In genomic region chr22:37207981-37208380, GRCh38 we compare ENCODE assay signal across 29 cellular contexts. TPM values are rescaled to one million over a fixed set of nuclear protein-coding genes. Genes with fewer than 3 reads are reported as not detected.
A peak's percentile ranks its signal among the peaks of the same experiment; 100 is the strongest.
DNase-seq lines count a peak whose midpoint lies in the region; ATAC-seq and TF ChIP-seq lines count a peak whose summit lies in the region.
"Had no signal": no experiment of that assay in that cellular context is flagged by ENCODE, and none has a peak within 500 bp of the region (broad histone marks: within the 10 kb centered on the region; RNA-seq: fewer than 3 reads in every experiment).

No MANE protein-coding gene starts in this region.

- no peak for TF ChIP-seq EP300 in suprapubic skin (IDR thresholded peaks at IDR 0.05)

- peak overlapping the region; percentile 53 for H3K4me3 Mint-ChIP-seq in CD8-positive, alpha-beta T cell
- no peak overlapping the region for H3K4me3 Mint-ChIP-seq in activated naive CD8-positive, alpha-beta T cell treated with anti-CD3 and anti-CD28 coated beads, Interleukin-2, amount 10 ng/mL, durations not matched to agents 7 days and 5 days
- H3K4me3 Mint-ChIP-seq: central memory CD8-positive, alpha-beta T cell had no signal

- no peaks in the 10 kb centered on the region for H3K9me3 ChIP-seq in CD8-positive, alpha-beta T cell (ENCODE audit: low read length)
- no peaks in the 10 kb centered on the region for H3K9me3 ChIP-seq in suprapubic skin
- H3K9me3 ChIP-seq: esophagus muscularis mucosa, heart right ventricle, neutrophil, prostate gland, thyroid gland had no signal

- H3K4me1 Mint-ChIP-seq in CD8-positive, alpha-beta T cell (ENCODE audit: low read depth), result peaks cover 66% of the 10 kb centered on the region
- peaks cover 13% of the 10 kb centered on the region for H3K4me1 Mint-ChIP-seq in activated naive CD8-positive, alpha-beta T cell treated with anti-CD3 and anti-CD28 coated beads, Interleukin-2, amount 10 ng/mL, durations not matched to agents 7 days and 5 days

- DNase-seq in activated gamma-delta T cell treated with Interleukin-2 at 50 U/mL for 16 hours, result peak; percentile 36
- no peak for DNase-seq in activated gamma-delta T cell (lab: John Stamatoyannopoulos, UW)
- peak in 4 of 7 experiments; percentile 48 to 72 (median 60) for DNase-seq in CD8-positive, alpha-beta T cell
- DNase-seq in activated naive CD8-positive, alpha-beta T cell treated with anti-CD3 and anti-CD28 coated beads, Interleukin-2, amount 10 ng/mL, durations not matched to agents 7 days and 5 days, result no peak
- peak; percentile 35 to 52 for DNase-seq in suprapubic skin (ENCODE audit: low spot score in 2 of 2)
- DNase-seq in DMS 273 (lab: John Stamatoyannopoulos, UW; ENCODE audit: unreplicated experiment), result no peak
- DNase-seq: activated CD4-positive, alpha-beta T cell treated with anti-CD3 and anti-CD28 coated beads, Interleukin-2, amount 50 U/mL, for 48 hours; activated CD8-positive, alpha-beta memory T cell treated with anti-CD3 and anti-CD28 coated beads, Interleukin-2, amount 50 U/mL, for 48 hours; dermis blood vessel endothelial cell; foreskin keratinocyte; heart right ventricle; mammary epithelial cell; MM.1S; NCI-H2029; NCI-H526 treated with DMSO at 0.1 percent for 48 hours; PC-9; T1000; thyroid gland had no signal

- no peak for TF ChIP-seq POLR2A in suprapubic skin (IDR thresholded peaks at IDR 0.05)

- H3K36me3 Mint-ChIP-seq in CD8-positive, alpha-beta T cell, result peaks cover 2% of the 10 kb centered on the region
- H3K36me3 Mint-ChIP-seq in activated naive CD8-positive, alpha-beta T cell treated with anti-CD3 and anti-CD28 coated beads, Interleukin-2, amount 10 ng/mL, durations not matched to agents 7 days and 5 days, result peaks cover 10% of the 10 kb centered on the region

- H3K4me3 ChIP-seq in CD8-positive, alpha-beta T cell (ENCODE audit: low read depth, low read length), result no peak overlapping the region
- no peak overlapping the region for H3K4me3 ChIP-seq in suprapubic skin
- H3K4me3 ChIP-seq: esophagus muscularis mucosa, heart right ventricle, PC-9, prostate gland, thyroid gland had no signal

- H3K27ac ChIP-seq in CD8-positive, alpha-beta T cell (ENCODE audit: low read depth, low read length), result no peak overlapping the region
- H3K27ac ChIP-seq in suprapubic skin, result no peak overlapping the region
- H3K27ac ChIP-seq: esophagus muscularis mucosa, foreskin keratinocyte, heart right ventricle, KMS-11, neutrophil, PC-9, prostate gland, thyroid gland, WERI-Rb-1 had no signal

- ATAC-seq in CD8-positive, alpha-beta T cell, result peak; percentile 93
- no peak for ATAC-seq in activated naive CD8-positive, alpha-beta T cell treated with anti-CD3 and anti-CD28 coated beads, Interleukin-2, amount 10 ng/mL, durations not matched to agents 7 days and 5 days (ENCODE audit: low read depth)
- no peak for ATAC-seq in HG03139 (IDR thresholded peaks at IDR 0.05; ENCODE audit: unreplicated experiment)
- ATAC-seq: foreskin keratinocyte, heart right ventricle, left cardiac atrium, Right ventricle myocardium inferior, sciatic nerve had no signal

- no peaks in the 10 kb centered on the region for H3K9me3 Mint-ChIP-seq in CD8-positive, alpha-beta T cell
- H3K9me3 Mint-ChIP-seq in activated naive CD8-positive, alpha-beta T cell treated with anti-CD3 and anti-CD28 coated beads, Interleukin-2, amount 10 ng/mL, durations not matched to agents 7 days and 5 days, result no peaks in the 10 kb centered on the region
- H3K9me3 Mint-ChIP-seq: central memory CD8-positive, alpha-beta T cell had no signal

- H3K36me3 ChIP-seq in CD8-positive, alpha-beta T cell (ENCODE audit: insufficient read depth, low read length), result no peaks in the 10 kb centered on the region
- no peaks in the 10 kb centered on the region for H3K36me3 ChIP-seq in suprapubic skin
- H3K36me3 ChIP-seq: esophagus muscularis mucosa, heart right ventricle, neutrophil, prostate gland, thyroid gland, WERI-Rb-1 had no signal

- POLR2A ChIA-PET in CD8-positive, alpha-beta T cell (lab: Charles Lee), result interaction anchor here (1.0 to 4.4 kb wide), 6 partner anchors 8 to 34 kb away, joined by 3 to 14 read pairs (median 7); no protein-coding TSS in a partner anchor
- POLR2A ChIA-PET in activated naive CD8-positive, alpha-beta T cell treated with anti-CD3 and anti-CD28 coated beads, Interleukin-2, amount 10 ng/mL, durations not matched to agents 7 days and 5 days (lab: Charles Lee), result interaction anchor here (0.9 to 1.5 kb wide), 2 partner anchors 8 to 34 kb away, joined by 3 to 5 read pairs; no protein-coding TSS in a partner anchor

- CTCF ChIA-PET in CD8-positive, alpha-beta T cell (lab: Charles Lee), result interaction anchor here (1.0 to 2.4 kb wide), 4 partner anchors 10 to 53 kb away, joined by 3 to 16 read pairs (median 6); no protein-coding TSS in a partner anchor

- H3K4me1 ChIP-seq in CD8-positive, alpha-beta T cell (ENCODE audit: insufficient read depth, low read length), result peaks cover 85% of the 10 kb centered on the region
- peaks cover 4% of the 10 kb centered on the region for H3K4me1 ChIP-seq in suprapubic skin
- H3K4me1 ChIP-seq: foreskin keratinocyte, prostate gland, thyroid gland had no signal

- no peaks in the 10 kb centered on the region for H3K27me3 Mint-ChIP-seq in CD8-positive, alpha-beta T cell (ENCODE audit: low read depth)
- peaks cover 2% of the 10 kb centered on the region for H3K27me3 Mint-ChIP-seq in activated naive CD8-positive, alpha-beta T cell treated with anti-CD3 and anti-CD28 coated beads, Interleukin-2, amount 10 ng/mL, durations not matched to agents 7 days and 5 days
- H3K27me3 Mint-ChIP-seq: central memory CD8-positive, alpha-beta T cell had no signal

- H3K27me3 ChIP-seq in CD8-positive, alpha-beta T cell (ENCODE audit: insufficient read depth, low read length), result no peaks in the 10 kb centered on the region
- peaks cover 21% of the 10 kb centered on the region for H3K27me3 ChIP-seq in suprapubic skin
- H3K27me3 ChIP-seq: neutrophil, thyroid gland had no signal

- peak overlapping the region; percentile 92 for H3K27ac Mint-ChIP-seq in CD8-positive, alpha-beta T cell
- H3K27ac Mint-ChIP-seq in activated naive CD8-positive, alpha-beta T cell treated with anti-CD3 and anti-CD28 coated beads, Interleukin-2, amount 10 ng/mL, durations not matched to agents 7 days and 5 days, result peak overlapping the region; percentile 54

- intact Hi-C loops in CD8-positive, alpha-beta T cell (cut with DNase I, micrococcal nuclease), result no loop called here

- TF ChIP-seq CTCF in CD8-positive, alpha-beta T cell (IDR thresholded peaks at IDR 0.05), result no peak
- no peak for TF ChIP-seq CTCF in suprapubic skin (IDR thresholded peaks at IDR 0.05)

- WGBS in suprapubic skin, result 86% methylated on average over 6 of the region's 7 CpGs

RNA-seq across cellular contexts. Expression of gene SSTR3, which starts 4.3 kb away (rescaled TPM):
- 1 to 10 TPM; 2.6 to 3.1 TPM for total RNA-seq in CD8-positive, alpha-beta T cell
- total RNA-seq in activated naive CD8-positive, alpha-beta T cell treated with anti-CD3 and anti-CD28 coated beads, Interleukin-2, amount 10 ng/mL, durations not matched to agents 7 days and 5 days, result 10 to 100 TPM; 10.1 to 11.3 TPM
- not detected for total RNA-seq in suprapubic skin
- total RNA-seq: Daoy, dermis blood vessel endothelial cell, esophagus muscularis mucosa, foreskin keratinocyte, heart right ventricle, left cardiac atrium, mammary epithelial cell, PC-9, Right ventricle myocardium inferior, sciatic nerve had no signal

RNA-seq across cellular contexts. Expression of gene C1QTNF6, which starts 19.9 kb away (rescaled TPM):
- 10 to 100 TPM; 12.0 to 12.9 TPM for total RNA-seq in CD8-positive, alpha-beta T cell
- total RNA-seq in activated naive CD8-positive, alpha-beta T cell treated with anti-CD3 and anti-CD28 coated beads, Interleukin-2, amount 10 ng/mL, durations not matched to agents 7 days and 5 days, result 10 to 100 TPM; 15.2 to 15.7 TPM
- 1 to 10 TPM; 1.2 to 8.4 (median 2.7) TPM for total RNA-seq in suprapubic skin

RNA-seq across cellular contexts. Expression of gene RAC2, which starts 36.1 kb away (rescaled TPM):
- 100 to 1,000 TPM; 152 to 159 TPM for total RNA-seq in CD8-positive, alpha-beta T cell
- total RNA-seq in activated naive CD8-positive, alpha-beta T cell treated with anti-CD3 and anti-CD28 coated beads, Interleukin-2, amount 10 ng/mL, durations not matched to agents 7 days and 5 days, result 1,000 to 10,000 TPM in 1 of 2 experiments, 100 to 1,000 TPM in 1; 963 to 1,011 TPM
- 1 to 10 TPM; 1.9 to 3.9 (median 3.0) TPM for total RNA-seq in suprapubic skin

RNA-seq across cellular contexts. Expression of gene IL2RB, which starts 58.3 kb away (rescaled TPM):
- 100 to 1,000 TPM; 121 to 129 TPM for total RNA-seq in CD8-positive, alpha-beta T cell
- 100 to 1,000 TPM; 223 to 232 TPM for total RNA-seq in activated naive CD8-positive, alpha-beta T cell treated with anti-CD3 and anti-CD28 coated beads, Interleukin-2, amount 10 ng/mL, durations not matched to agents 7 days and 5 days
- total RNA-seq in suprapubic skin, result 10 to 100 TPM in 3 of 4 donors, 1 to 10 TPM in 1; 8.9 to 29.7 (median 12.4) TPM
- total RNA-seq: Daoy, dermis blood vessel endothelial cell had no signal

Comparison
In these comparisons a context has a peak if more than half of its experiments do, and no peak if none do; other contexts are left out.
1. DNase-seq: peak in activated gamma-delta T cell treated with Interleukin-2 at 50 U/mL for 16 hours (single experiment), CD8-positive, alpha-beta T cell (4 of 7) and suprapubic skin (2 of 2); none in activated gamma-delta T cell (single experiment), activated naive CD8-positive, alpha-beta T cell treated with anti-CD3 and anti-CD28 coated beads, Interleukin-2, amount 10 ng/mL, durations not matched to agents 7 days and 5 days (single experiment) and DMS 273 (single experiment).
2. RNA of gene RAC2, which starts 36.1 kb away (total RNA-seq): 963 to 1,011 TPM in activated naive CD8-positive, alpha-beta T cell treated with anti-CD3 and anti-CD28 coated beads, Interleukin-2, amount 10 ng/mL, durations not matched to agents 7 days and 5 days and 152 to 159 TPM in CD8-positive, alpha-beta T cell; 1.9 to 3.9 TPM in suprapubic skin; every median in the first group is over 10 times any median in the second.